Comparison of ENCODE assay signal across 22 cellular contexts in the genomic region with DNA sequence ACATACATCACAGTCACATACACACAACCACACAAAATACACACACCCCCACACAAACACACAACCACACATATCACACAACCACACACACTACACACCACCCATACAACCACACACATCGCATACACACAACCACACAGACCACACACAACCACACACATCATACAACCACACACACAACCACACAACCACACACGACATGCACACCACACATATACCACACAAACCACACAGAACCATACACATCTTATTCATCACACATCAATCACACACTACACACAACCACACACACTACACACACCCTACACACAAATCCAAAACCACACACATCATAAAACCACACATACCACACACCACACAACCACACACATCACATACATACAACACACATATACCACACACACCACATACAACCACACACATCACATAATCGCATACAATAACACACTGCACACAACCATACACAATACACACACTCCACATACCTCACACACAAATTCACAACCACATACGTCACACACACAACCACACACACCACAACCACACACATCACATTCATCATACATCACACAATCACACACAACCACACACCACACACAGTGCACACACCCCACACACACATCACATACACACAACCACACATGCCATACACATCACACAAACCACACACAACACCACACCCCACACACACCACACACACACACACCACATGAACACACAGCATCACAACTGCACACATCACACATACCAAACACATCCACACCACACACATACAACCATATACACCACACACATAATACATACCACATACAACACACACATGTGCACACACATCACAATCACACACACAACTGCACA. TPM values are rescaled to one million over a fixed set of nuclear protein-coding genes. Genes with fewer than 3 reads are reported as not detected.
A peak's percentile ranks its signal among the peaks of the same experiment; 100 is the strongest.
DNase-seq lines count a peak whose midpoint lies in the region; ATAC-seq and TF ChIP-seq lines count a peak whose summit lies in the region.
"Had no signal": no experiment of that assay in that cellular context is flagged by ENCODE, and none has a peak within 500 bp of the region (broad histone marks: within the 10 kb centered on the region; RNA-seq: fewer than 3 reads in every experiment).

No MANE protein-coding gene starts in this region.

- no peak overlapping the region for H3K4ac ChIP-seq in H9 (ENCODE audit: low read depth, low read length)

- H2BK12ac ChIP-seq in H9 (ENCODE audit: insufficient read length, low read depth, low read length) = no peak overlapping the region

- no peak overlapping the region for H2BK20ac ChIP-seq in H9 (ENCODE audit: low read depth, low read length, poor library complexity, severe bottlenecking)

- WGBS in H9 (ENCODE audit: extremely low coverage, insufficient read length, low lambda C conversion rate) = 100% methylated on average over 4 of the region's 4 CpGs

- no peak overlapping the region for H2BK120ac ChIP-seq in H9 (ENCODE audit: low read depth, low read length, poor library complexity, severe bottlenecking)

- no peak overlapping the region for H3K27ac Mint-ChIP-seq in activated naive CD4-positive, alpha-beta T cell treated with anti-CD3 and anti-CD28 coated beads for 36 hours
- H3K27ac Mint-ChIP-seq in H9 (no peak overlapping the region), WTC11 (no peak overlapping the region)
- H3K27ac Mint-ChIP-seq: CD8-positive, alpha-beta T cell; GM23338; T-helper 1 cell treated with Interleukin-12 subunit alpha and Interleukin-12 subunit beta and Interleukin-4 antibody, amounts not matched to agents 30 μg/mL and 1 μg/mL, for 36 hours had no signal

- no peak overlapping the region for H3K9ac ChIP-seq in H9 (ENCODE audit: extremely low read depth, insufficient read length, low read length)

- no peaks in the 10 kb centered on the region for H3K9me3 Mint-ChIP-seq in activated naive CD4-positive, alpha-beta T cell treated with anti-CD3 and anti-CD28 coated beads for 36 hours
- H3K9me3 Mint-ChIP-seq in H9 = no peaks in the 10 kb centered on the region
- H3K9me3 Mint-ChIP-seq in WTC11 = no peaks in the 10 kb centered on the region
- H3K9me3 Mint-ChIP-seq: CD8-positive, alpha-beta T cell; GM23338; T-helper 1 cell treated with Interleukin-12 subunit alpha and Interleukin-12 subunit beta and Interleukin-4 antibody, amounts not matched to agents 30 μg/mL and 1 μg/mL, for 36 hours had no signal

- no peaks in the 10 kb centered on the region for H3K27me3 Mint-ChIP-seq in activated naive CD4-positive, alpha-beta T cell treated with anti-CD3 and anti-CD28 coated beads for 36 hours (ENCODE audit: low read depth)
- H3K27me3 Mint-ChIP-seq in H9 (ENCODE audit: low read depth) = no peaks in the 10 kb centered on the region
- no peaks in the 10 kb centered on the region for H3K27me3 Mint-ChIP-seq in WTC11 (ENCODE audit: low read depth)

- H2AFZ ChIP-seq in H9 (ENCODE audit: low read length) = no peak overlapping the region

- H3K18ac ChIP-seq in H9 (ENCODE audit: insufficient read length, low read depth, low read length) = no peak overlapping the region

- no peaks in the 10 kb centered on the region for H3K4me1 ChIP-seq in H9 (ENCODE audit: insufficient read depth, low read length)

- H4K20me1 ChIP-seq in H9 (ENCODE audit: control insufficient read depth, insufficient read depth, insufficient read length) = no peaks in the 10 kb centered on the region

- no peaks in the 10 kb centered on the region for H3K4me1 Mint-ChIP-seq in activated naive CD4-positive, alpha-beta T cell treated with anti-CD3 and anti-CD28 coated beads for 36 hours (ENCODE audit: low read depth)
- no peaks in the 10 kb centered on the region for H3K4me1 Mint-ChIP-seq in H9
- no peaks in the 10 kb centered on the region for H3K4me1 Mint-ChIP-seq in WTC11
- H3K4me1 Mint-ChIP-seq: GM23338 had no signal

- H2AK5ac ChIP-seq in H9 (ENCODE audit: insufficient read length, low read length) = no peak overlapping the region

- H3K27ac ChIP-seq in H9 (ENCODE audit: insufficient read length, low read depth, low read length) = no peak overlapping the region
- H3K27ac ChIP-seq: upper lobe of left lung, WERI-Rb-1 had no signal

- H3K36me3 Mint-ChIP-seq in activated naive CD4-positive, alpha-beta T cell treated with anti-CD3 and anti-CD28 coated beads for 36 hours (ENCODE audit: low read depth) = no peaks in the 10 kb centered on the region
- no peaks in the 10 kb centered on the region for H3K36me3 Mint-ChIP-seq in H9 (ENCODE audit: insufficient read depth in 1 of 3, low read depth in 3 of 3)
- no peaks in the 10 kb centered on the region for H3K36me3 Mint-ChIP-seq in WTC11
- H3K36me3 Mint-ChIP-seq: CD8-positive, alpha-beta T cell had no signal

- no peak overlapping the region for H2BK15ac ChIP-seq in H9 (ENCODE audit: low read depth, low read length)

- H3K79me1 ChIP-seq in H9 (ENCODE audit: insufficient read depth, low read depth, low read length, poor library complexity, severe bottlenecking) = no peaks in the 10 kb centered on the region

- CTCF ChIA-PET in activated naive CD4-positive, alpha-beta T cell treated with anti-CD3 and anti-CD28 coated beads for 36 hours (lab: Charles Lee) = no interaction called here
- CTCF ChIA-PET in WTC11 (lab: Charles Lee) = no interaction called here

- H4K5ac ChIP-seq in H9 (ENCODE audit: insufficient read length, low read depth, low read length) = peak overlapping the region; percentile 0

- no peak overlapping the region for H3K4me3 Mint-ChIP-seq in activated naive CD4-positive, alpha-beta T cell treated with anti-CD3 and anti-CD28 coated beads for 36 hours
- H3K4me3 Mint-ChIP-seq in H9 = no peak overlapping the region
- no peak overlapping the region for H3K4me3 Mint-ChIP-seq in WTC11
- H3K4me3 Mint-ChIP-seq: CD8-positive, alpha-beta T cell; GM23338; T-helper 1 cell treated with Interleukin-12 subunit alpha and Interleukin-12 subunit beta and Interleukin-4 antibody, amounts not matched to agents 30 μg/mL and 1 μg/mL, for 36 hours had no signal

- H3K14ac ChIP-seq in H9 (ENCODE audit: insufficient read depth, low read length) = no peak overlapping the region

- H3K4me2 ChIP-seq in H9 (ENCODE audit: insufficient read depth, insufficient read length, low read length) = no peak overlapping the region
- H3K4me2 ChIP-seq: GM23338 had no signal

- H3K23me2 ChIP-seq in H9 (ENCODE audit: insufficient read length, low read depth, low read length, poor library complexity, severe bottlenecking) = no peaks in the 10 kb centered on the region

- ATAC-seq in WTC11 (no peak), left colon (no peak), HG03571 (IDR thresholded peaks at IDR 0.05; ENCODE audit: unreplicated experiment) (no peak)
- ATAC-seq: CD8-positive, alpha-beta T cell; left lobe of liver had no signal

- intact Hi-C loops in activated naive CD4-positive, alpha-beta T cell treated with anti-CD3 and anti-CD28 coated beads for 36 hours (cut with micrococcal nuclease) = no loop called here
- intact Hi-C loops in left colon (cut with DNase I, micrococcal nuclease) = no loop called here

- no peaks in the 10 kb centered on the region for H3K27me3 ChIP-seq in H9 (ENCODE audit: insufficient read depth, low read length)
- H3K27me3 ChIP-seq: MG63, upper lobe of left lung had no signal

- H4K91ac ChIP-seq in H9 (ENCODE audit: insufficient read length, low read depth, low read length) = no peak overlapping the region

- no peaks in the 10 kb centered on the region for H3K9me3 ChIP-seq in H9 (ENCODE audit: control insufficient read depth, low read depth, low read length)
- H3K9me3 ChIP-seq: MG63, mucosa of descending colon, upper lobe of left lung had no signal

- H4K8ac ChIP-seq in H9 (replicated peaks; ENCODE audit: insufficient read length, low read depth, low read length) = peak overlapping the region; percentile 7

- TF ChIP-seq CTCF in H9 (conservative IDR thresholded peaks at IDR 0.05) = no peak
- TF ChIP-seq CTCF in WTC11 (IDR thresholded peaks at IDR 0.05) = no peak

- H3K56ac ChIP-seq in H9 (ENCODE audit: insufficient read length, low read depth, low read length) = no peak overlapping the region

- H3T11ph ChIP-seq in H9 (ENCODE audit: low read length) = no peak overlapping the region

- DNase-seq in activated naive CD4-positive, alpha-beta T cell treated with anti-CD3 and anti-CD28 coated beads for 36 hours = peak; percentile 2
- DNase-seq in activated naive CD4-positive, alpha-beta T cell treated with Interleukin-2 at 50 U/mL for 16 hours = no peak
- DNase-seq in H9 (no peak), WTC11 (ENCODE audit: low spot score) (no peak), left colon (peak; percentile 1 to 7), kidney tubule cell (ENCODE audit: low spot score) (no peak), NCI-H82 (lab: John Stamatoyannopoulos, UW) (no peak)
- DNase-seq: activated gamma-delta T cell treated with Interleukin-2 at 50 U/mL for 16 hours; CD8-positive, alpha-beta T cell; DMS79; NCI-H2227 treated with DMSO at 0.1 percent for 48 hours; retina; SHP77; stimulated activated naive CD4-positive, alpha-beta T cell treated with Interleukin-2 at 50 U/mL for 16 hours; WERI-Rb-1 had no signal

- no peak overlapping the region for H3K23ac ChIP-seq in H9 (ENCODE audit: insufficient read length, low read depth, low read length)

- H2BK5ac ChIP-seq in H9 (ENCODE audit: insufficient read length, low read length) = no peak overlapping the region

- POLR2A ChIA-PET in WTC11 (lab: Charles Lee) = no interaction called here

- H3K79me2 ChIP-seq in H9 (ENCODE audit: insufficient read depth, low read length) = no peaks in the 10 kb centered on the region

TF ChIP-seq in WTC11, 78 proteins besides CTCF, POLR2A, EP300 and RAD21 (continues in another document):
- no peak for TF ChIP-seq ZNF121 (CRISPR knock-in tag; IDR thresholded peaks at IDR 0.05)
- TF ChIP-seq, protein P1, sequence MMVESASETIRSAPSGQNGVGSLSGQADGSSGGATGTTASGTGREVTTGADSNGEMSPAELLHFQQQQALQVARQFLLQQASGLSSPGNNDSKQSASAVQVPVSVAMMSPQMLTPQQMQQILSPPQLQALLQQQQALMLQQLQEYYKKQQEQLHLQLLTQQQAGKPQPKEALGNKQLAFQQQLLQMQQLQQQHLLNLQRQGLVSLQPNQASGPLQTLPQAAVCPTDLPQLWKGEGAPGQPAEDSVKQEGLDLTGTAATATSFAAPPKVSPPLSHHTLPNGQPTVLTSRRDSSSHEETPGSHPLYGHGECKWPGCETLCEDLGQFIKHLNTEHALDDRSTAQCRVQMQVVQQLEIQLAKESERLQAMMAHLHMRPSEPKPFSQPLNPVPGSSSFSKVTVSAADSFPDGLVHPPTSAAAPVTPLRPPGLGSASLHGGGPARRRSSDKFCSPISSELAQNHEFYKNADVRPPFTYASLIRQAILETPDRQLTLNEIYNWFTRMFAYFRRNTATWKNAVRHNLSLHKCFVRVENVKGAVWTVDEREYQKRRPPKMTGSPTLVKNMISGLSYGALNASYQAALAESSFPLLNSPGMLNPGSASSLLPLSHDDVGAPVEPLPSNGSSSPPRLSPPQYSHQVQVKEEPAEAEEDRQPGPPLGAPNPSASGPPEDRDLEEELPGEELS (CRISPR knock-in tag; IDR thresholded peaks at IDR 0.05) = no peak

RNA-seq across cellular contexts. Expression of a gene that starts 30.4 kb away (rescaled TPM):
- not detected for total RNA-seq in activated naive CD4-positive, alpha-beta T cell treated with anti-CD3 and anti-CD28 coated beads for 36 hours
- total RNA-seq in H9 (2021) = 10.1 and 10.5 TPM in 2 replicates
- total RNA-seq in WTC11 (2021) = 17.5 to 22.5 TPM (median 20.9 TPM) in 3 replicates
- 10 to 100 TPM; 35.9 to 56.7 TPM for total RNA-seq in left colon
- total RNA-seq: CD8-positive, alpha-beta T cell had no signal

RNA-seq across cellular contexts. Expression of a gene that starts 52.9 kb away (rescaled TPM):
- under 1 TPM; 0.30 to 0.43 TPM for total RNA-seq in activated naive CD4-positive, alpha-beta T cell treated with anti-CD3 and anti-CD28 coated beads for 36 hours
- total RNA-seq in H9 (2021) (0.59 and 0.81 TPM in 2 replicates), WTC11 (2021) (1.2 to 1.6 TPM (median 1.5 TPM) in 3 replicates), left colon (1 to 10 TPM; 1.4 to 2.2 TPM)
- total RNA-seq: GM23338 had no signal

Comparison
In these comparisons a context has a peak if more than half of its experiments do, and no peak if none do; other contexts are left out.
1. DNase-seq: peak in activated naive CD4-positive, alpha-beta T cell treated with anti-CD3 and anti-CD28 coated beads for 36 hours (single experiment) and left colon (2 of 2); none in activated naive CD4-positive, alpha-beta T cell treated with Interleukin-2 at 50 U/mL for 16 hours (single experiment), H9 (single experiment), WTC11 (single experiment), kidney tubule cell (single experiment) and NCI-H82 (single experiment).
2. RNA of a gene that starts 30.4 kb away (total RNA-seq): 35.9 to 56.7 TPM in left colon, 17.5 to 22.5 TPM in WTC11 and 10.1 to 10.5 TPM in H9; not detected in activated naive CD4-positive, alpha-beta T cell treated with anti-CD3 and anti-CD28 coated beads for 36 hours; every median in the first group is over 10 times any median in the second.